Comparison of ENCODE assay signal across 8 cellular contexts in the genomic region with DNA sequence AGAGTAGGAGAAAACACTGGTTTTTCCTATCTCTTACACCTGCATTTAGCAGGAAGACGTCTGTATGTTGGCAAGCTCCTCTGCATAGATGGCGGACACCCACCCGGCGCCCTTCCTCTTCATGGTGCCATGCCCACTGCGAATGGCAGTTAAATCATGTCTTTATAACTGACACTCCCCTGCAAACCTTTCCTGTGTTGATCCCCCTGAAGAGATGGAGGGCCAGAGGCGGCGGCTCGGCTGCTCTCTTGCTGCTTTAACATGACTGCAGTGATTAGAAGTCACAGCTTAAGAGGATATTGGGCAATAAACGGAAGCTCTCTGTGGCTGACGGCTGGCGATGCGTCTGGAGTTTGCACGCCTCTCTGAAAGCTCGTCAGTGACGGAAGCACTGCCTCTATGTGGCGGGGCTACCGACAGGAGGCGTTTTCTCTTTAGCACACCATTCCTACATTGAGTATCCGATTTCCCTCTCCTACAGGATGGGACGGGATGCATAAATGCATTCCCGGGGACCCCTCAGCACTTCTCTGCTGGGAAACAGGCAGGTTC. TPM values are rescaled to one million over a fixed set of nuclear protein-coding genes. Genes with fewer than 3 reads are reported as not detected.
DNase-seq lines count a peak whose midpoint lies in the region; ATAC-seq and TF ChIP-seq lines count a peak whose summit lies in the region.

No MANE protein-coding gene starts in this region.

- no peaks in the 10 kb centered on the region for H3K36me3 ChIP-seq in breast epithelium

- H3K27me3 Mint-ChIP-seq in activated naive CD4-positive, alpha-beta T cell treated with anti-CD3 and anti-CD28 coated beads, Interleukin-2, amount 50 U/mL, for 24 hours, result no peaks in the 10 kb centered on the region

- H3K4me1 ChIP-seq in breast epithelium, result no peaks in the 10 kb centered on the region

- H3K9me3 ChIP-seq in breast epithelium, result no peaks in the 10 kb centered on the region

- no peak for TF ChIP-seq CTCF in breast epithelium (IDR thresholded peaks at IDR 0.05)

- intact Hi-C loops in breast epithelium (cut with DNase I; ENCODE audit: low total_unique reads), result no loop called here

- peak overlapping the region; percentile 88 for H3K4me3 Mint-ChIP-seq in activated naive CD4-positive, alpha-beta T cell treated with anti-CD3 and anti-CD28 coated beads, Interleukin-2, amount 50 U/mL, for 24 hours

- peaks cover 12% of the 10 kb centered on the region for H3K4me1 Mint-ChIP-seq in activated naive CD4-positive, alpha-beta T cell treated with anti-CD3 and anti-CD28 coated beads, Interleukin-2, amount 50 U/mL, for 24 hours

- DNase-seq in AG08395 (ENCODE audit: low spot score), result peak; percentile 71
- peak; percentile 72 for DNase-seq in SW480 (ENCODE audit: low spot score)
- peak; percentile 79 for DNase-seq in left kidney (ENCODE audit: low read depth, low spot score)
- peak; percentile 69 for DNase-seq in stimulated activated CD8-positive, alpha-beta memory T cell treated with anti-CD3 and anti-CD28 coated beads, Interleukin-4, amount 100 ng/mL, for 48 hours
- no peak for DNase-seq in breast epithelium (ENCODE audit: low spot score in 2 of 2)
- DNase-seq in NCI-H1436 treated with DMSO at 0.1 percent for 48 hours (lab: John Stamatoyannopoulos, UW), result no peak

- peak; percentile 63 for ATAC-seq in GM21528 (IDR thresholded peaks at IDR 0.05; ENCODE audit: low FRiP score, unreplicated experiment)

- no peaks in the 10 kb centered on the region for H3K36me3 Mint-ChIP-seq in activated naive CD4-positive, alpha-beta T cell treated with anti-CD3 and anti-CD28 coated beads, Interleukin-2, amount 50 U/mL, for 24 hours

- no peak overlapping the region for H3K27ac ChIP-seq in breast epithelium

- H3K27me3 ChIP-seq in breast epithelium, result no peaks in the 10 kb centered on the region

- H3K4me3 ChIP-seq in breast epithelium, result no peak overlapping the region

- H3K27ac Mint-ChIP-seq in activated naive CD4-positive, alpha-beta T cell treated with anti-CD3 and anti-CD28 coated beads, Interleukin-2, amount 50 U/mL, for 24 hours, result peak overlapping the region; percentile 68

- no peaks in the 10 kb centered on the region for H3K9me3 Mint-ChIP-seq in activated naive CD4-positive, alpha-beta T cell treated with anti-CD3 and anti-CD28 coated beads, Interleukin-2, amount 50 U/mL, for 24 hours

- TF ChIP-seq POLR2A in breast epithelium (IDR thresholded peaks at IDR 0.05), result no peak

RNA-seq across cellular contexts. Expression of a gene that starts 25.5 kb away (rescaled TPM):
- total RNA-seq in breast epithelium, result 10 to 100 TPM; 26.4 to 51.1 (median 44.3) TPM

RNA-seq across cellular contexts. Expression of a gene that starts 43.3 kb away (rescaled TPM):
- 10 to 100 TPM; 56.1 to 76.8 (median 76.4) TPM for total RNA-seq in breast epithelium

Comparison
In these comparisons a context has a peak if more than half of its experiments do, and no peak if none do; other contexts are left out.
1. DNase-seq: peak in AG08395 (single experiment), SW480 (single experiment), left kidney (single experiment) and stimulated activated CD8-positive, alpha-beta memory T cell treated with anti-CD3 and anti-CD28 coated beads, Interleukin-4, amount 100 ng/mL, for 48 hours (single experiment); none in breast epithelium (0 of 2) and NCI-H1436 treated with DMSO at 0.1 percent for 48 hours (single experiment).